In the genomic region with DNA sequence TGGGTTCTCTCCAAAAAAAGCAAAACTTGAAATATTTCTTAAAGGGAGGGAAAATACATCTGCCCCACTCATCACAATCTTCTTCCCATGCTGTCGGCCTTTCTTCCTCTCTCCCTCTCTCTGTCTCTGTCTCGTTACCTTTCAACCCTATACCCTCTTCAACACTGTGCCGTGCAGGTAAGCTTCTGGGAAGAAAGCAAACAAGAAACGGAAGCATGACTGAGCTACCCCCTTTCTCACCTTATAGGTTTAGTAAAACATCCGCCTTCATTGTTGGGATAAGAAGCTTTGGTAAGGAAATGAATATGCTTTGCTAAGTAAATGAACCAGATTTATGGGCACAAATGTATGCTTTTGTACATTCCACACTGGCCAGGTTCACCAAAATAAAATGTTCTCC, we compare ENCODE assay signal across 25 cellular contexts.
"Had no signal": no experiment of that assay in that cellular context is flagged by ENCODE, and none has a peak within 500 bp of the region (broad histone marks: within the 10 kb centered on the region; RNA-seq: fewer than 3 reads in every experiment).

No MANE protein-coding gene starts in this region.

- H3K4me2 ChIP-seq: neural progenitor cell, smooth muscle cell had no signal

- H3K4me1 Mint-ChIP-seq: activated CD4-positive, alpha-beta T cell treated with anti-CD3 and anti-CD28 coated beads, Interleukin-2, amount 10 ng/mL, durations not matched to agents 7 days and 5 days; activated naive CD4-positive, alpha-beta T cell treated with anti-CD3 and anti-CD28 coated beads, Interleukin-2, amount 10 ng/mL, durations not matched to agents 7 days and 5 days; naive B cell; stimulated activated effector memory CD8-positive, alpha-beta T cell treated with anti-CD3 and anti-CD28 coated beads, Interleukin-12 subunit alpha, Interleukin-12 subunit beta, amount 100 ng/mL, for 72 hours had no signal

- H3K9me3 Mint-ChIP-seq: activated CD4-positive, alpha-beta T cell treated with anti-CD3 and anti-CD28 coated beads, Interleukin-2, amount 10 ng/mL, durations not matched to agents 7 days and 5 days; activated naive CD4-positive, alpha-beta T cell treated with anti-CD3 and anti-CD28 coated beads, Interleukin-2, amount 10 ng/mL, durations not matched to agents 7 days and 5 days; activated naive CD8-positive, alpha-beta T cell treated with anti-CD3 and anti-CD28 coated beads, Interleukin-2, amount 50 U/mL, for 24 hours; naive B cell; neural progenitor cell; stimulated activated effector memory CD8-positive, alpha-beta T cell treated with anti-CD3 and anti-CD28 coated beads, Interleukin-12 subunit alpha, Interleukin-12 subunit beta, amount 100 ng/mL, for 72 hours; T-helper 2 cell treated with Interferon-gamma antibody and Interleukin-4, amounts not matched to agents 5 μg/mL and 100 μg/mL, for 36 hours; type B pancreatic cell had no signal

- ATAC-seq: activated CD8-positive, alpha-beta T cell treated with anti-CD3 and anti-CD28 coated beads, Interleukin-2, amount 10 ng/mL, durations not matched to agents 7 days and 5 days; activated naive CD8-positive, alpha-beta T cell treated with anti-CD3 and anti-CD28 coated beads, Interleukin-2, amount 50 U/mL, for 24 hours; left lobe of liver; mucosa of descending colon; stimulated activated effector memory CD8-positive, alpha-beta T cell treated with anti-CD3 and anti-CD28 coated beads, Interleukin-12 subunit alpha, Interleukin-12 subunit beta, amount 100 ng/mL, for 72 hours had no signal

- H3K27me3 Mint-ChIP-seq: type B pancreatic cell had no signal

- H3K4me1 ChIP-seq: breast epithelium had no signal

- H3K9ac ChIP-seq: neural progenitor cell had no signal

- H3K4me3 ChIP-seq: breast epithelium, mucosa of descending colon, neural progenitor cell, smooth muscle cell, stomach, testis had no signal

- H3K36me3 ChIP-seq: breast epithelium, neural progenitor cell, stomach had no signal

- H2AFZ ChIP-seq: neural progenitor cell had no signal

- H3K27ac ChIP-seq: breast epithelium, neural progenitor cell, stomach, testis had no signal

- FAIRE-seq: astrocyte, islet of Langerhans had no signal

- H3K4me3 Mint-ChIP-seq: activated CD4-positive, alpha-beta T cell treated with anti-CD3 and anti-CD28 coated beads, Interleukin-2, amount 10 ng/mL, durations not matched to agents 7 days and 5 days; activated CD8-positive, alpha-beta T cell treated with anti-CD3 and anti-CD28 coated beads, Interleukin-2, amount 10 ng/mL, durations not matched to agents 7 days and 5 days; activated naive CD4-positive, alpha-beta T cell treated with anti-CD3 and anti-CD28 coated beads, Interleukin-2, amount 10 ng/mL, durations not matched to agents 7 days and 5 days; activated naive CD8-positive, alpha-beta T cell treated with anti-CD3 and anti-CD28 coated beads, Interleukin-2, amount 50 U/mL, for 24 hours; naive B cell; neural progenitor cell; stimulated activated effector memory CD8-positive, alpha-beta T cell treated with anti-CD3 and anti-CD28 coated beads, Interleukin-12 subunit alpha, Interleukin-12 subunit beta, amount 100 ng/mL, for 72 hours; T-helper 2 cell treated with Interferon-gamma antibody and Interleukin-4, amounts not matched to agents 5 μg/mL and 100 μg/mL, for 36 hours had no signal

- DNase-seq: activated CD4-positive, alpha-beta T cell treated with anti-CD3 and anti-CD28 coated beads, Interleukin-2, amount 10 ng/mL, durations not matched to agents 7 days and 5 days; activated CD8-positive, alpha-beta memory T cell treated with anti-CD3 and anti-CD28 coated beads, Interleukin-2, amount 50 U/mL, for 4 hours; activated CD8-positive, alpha-beta T cell treated with anti-CD3 and anti-CD28 coated beads, Interleukin-2, amount 10 ng/mL, durations not matched to agents 7 days and 5 days; activated effector memory CD4-positive, alpha-beta T cell treated with Interleukin-2 at 50 U/mL for 16 hours; activated naive CD4-positive, alpha-beta T cell treated with anti-CD3 and anti-CD28 coated beads, Interleukin-2, amount 10 ng/mL, durations not matched to agents 7 days and 5 days; activated naive CD8-positive, alpha-beta T cell treated with anti-CD3 and anti-CD28 coated beads, Interleukin-2, amount 50 U/mL, for 24 hours; activated T-cell treated with anti-CD3 and anti-CD28 coated beads, Interleukin-2, amount 50 U/mL, for 48 hours; dermis blood vessel endothelial cell; effector memory CD4-positive, alpha-beta T cell; hippocampal formation; mammary epithelial cell; mucosa of descending colon; naive B cell; stimulated activated CD4-positive, alpha-beta T cell treated with anti-CD3 and anti-CD28 coated beads, Interleukin-4, amount 100 ng/mL, for 24 hours; stomach; testis had no signal

- H3K27me3 ChIP-seq: breast epithelium, neural progenitor cell, stomach, testis had no signal

- H3K27ac Mint-ChIP-seq: activated CD4-positive, alpha-beta T cell treated with anti-CD3 and anti-CD28 coated beads, Interleukin-2, amount 10 ng/mL, durations not matched to agents 7 days and 5 days; activated CD8-positive, alpha-beta T cell treated with anti-CD3 and anti-CD28 coated beads, Interleukin-2, amount 10 ng/mL, durations not matched to agents 7 days and 5 days; activated naive CD4-positive, alpha-beta T cell treated with anti-CD3 and anti-CD28 coated beads, Interleukin-2, amount 10 ng/mL, durations not matched to agents 7 days and 5 days; activated naive CD8-positive, alpha-beta T cell treated with anti-CD3 and anti-CD28 coated beads, Interleukin-2, amount 50 U/mL, for 24 hours; stimulated activated effector memory CD8-positive, alpha-beta T cell treated with anti-CD3 and anti-CD28 coated beads, Interleukin-12 subunit alpha, Interleukin-12 subunit beta, amount 100 ng/mL, for 72 hours; T-helper 2 cell treated with Interferon-gamma antibody and Interleukin-4, amounts not matched to agents 5 μg/mL and 100 μg/mL, for 36 hours; type B pancreatic cell had no signal

- H3K9me3 ChIP-seq: breast epithelium, mucosa of descending colon, stomach, testis had no signal

- H3K36me3 Mint-ChIP-seq: activated naive CD4-positive, alpha-beta T cell treated with anti-CD3 and anti-CD28 coated beads, Interleukin-2, amount 10 ng/mL, durations not matched to agents 7 days and 5 days; naive B cell; neural progenitor cell; stimulated activated effector memory CD8-positive, alpha-beta T cell treated with anti-CD3 and anti-CD28 coated beads, Interleukin-12 subunit alpha, Interleukin-12 subunit beta, amount 100 ng/mL, for 72 hours; type B pancreatic cell had no signal
